1 cellular context compared by ENCODE assay signal in the genomic region with DNA sequence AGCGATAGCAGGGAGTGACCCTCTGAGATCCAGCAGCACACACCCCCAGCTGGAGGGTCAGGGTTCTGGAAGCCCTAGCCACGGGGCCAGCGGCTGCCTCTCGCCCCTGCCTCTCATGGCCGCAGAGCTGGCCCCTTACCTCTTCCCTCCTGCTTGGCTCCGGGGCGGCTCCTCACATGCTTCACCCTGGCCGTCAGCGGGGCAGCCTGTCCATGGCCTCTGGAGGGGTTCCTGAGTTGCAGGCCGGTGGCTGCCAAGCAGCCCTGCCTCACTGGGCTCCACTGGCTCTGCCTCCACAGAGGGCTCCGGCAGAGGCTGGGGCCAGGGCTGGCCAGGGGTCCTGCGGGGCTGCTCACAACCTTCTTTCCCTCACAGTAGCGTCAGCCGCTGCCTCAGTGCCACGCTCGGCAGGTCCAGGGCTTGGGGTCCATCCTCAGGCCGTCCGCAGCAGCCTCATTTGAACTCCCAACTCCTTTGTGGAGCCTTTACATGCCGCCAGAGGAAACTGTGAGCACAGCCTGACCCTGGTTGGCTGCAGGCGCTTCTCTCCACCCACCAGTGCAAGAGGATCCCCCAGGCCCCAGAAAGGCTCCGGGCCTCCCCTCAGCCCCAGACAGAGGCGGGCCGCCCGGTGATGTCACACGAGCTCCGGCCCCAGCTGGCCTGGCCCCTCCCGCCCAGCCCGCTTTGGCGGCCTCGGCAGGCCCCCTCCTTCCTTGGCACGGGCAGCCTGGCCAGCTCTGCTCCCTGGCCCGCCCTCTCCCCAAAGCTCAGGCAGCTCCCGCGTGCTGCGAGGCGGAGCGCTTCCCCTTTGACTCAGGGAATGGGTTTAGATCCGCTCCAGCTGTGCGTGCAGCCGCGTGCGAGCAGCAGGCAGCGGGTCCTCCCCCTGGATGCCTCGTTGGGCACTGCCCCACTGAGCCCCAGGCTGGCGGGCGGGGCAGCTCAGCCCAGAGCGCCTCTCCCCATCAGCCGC.
TF ChIP-seq lines count a peak whose summit lies in the region.

TSS of gene ANGPTL2 (minus strand) at position 460 of the 976 bp plus-strand sequence. CDS start 13,904 bp downstream, outside the sequence.

TF ChIP-seq in K562, 482 proteins besides CTCF, POLR2A, EP300 and RAD21 (continued from another document):
- no peak for TF ChIP-seq MAFG (tag; conservative IDR thresholded peaks at IDR 0.05)
- TF ChIP-seq TCF7 (IDR thresholded peaks at IDR 0.05; ENCODE audit: borderline replicate concordance): no peak
- TF ChIP-seq, protein P1, sequence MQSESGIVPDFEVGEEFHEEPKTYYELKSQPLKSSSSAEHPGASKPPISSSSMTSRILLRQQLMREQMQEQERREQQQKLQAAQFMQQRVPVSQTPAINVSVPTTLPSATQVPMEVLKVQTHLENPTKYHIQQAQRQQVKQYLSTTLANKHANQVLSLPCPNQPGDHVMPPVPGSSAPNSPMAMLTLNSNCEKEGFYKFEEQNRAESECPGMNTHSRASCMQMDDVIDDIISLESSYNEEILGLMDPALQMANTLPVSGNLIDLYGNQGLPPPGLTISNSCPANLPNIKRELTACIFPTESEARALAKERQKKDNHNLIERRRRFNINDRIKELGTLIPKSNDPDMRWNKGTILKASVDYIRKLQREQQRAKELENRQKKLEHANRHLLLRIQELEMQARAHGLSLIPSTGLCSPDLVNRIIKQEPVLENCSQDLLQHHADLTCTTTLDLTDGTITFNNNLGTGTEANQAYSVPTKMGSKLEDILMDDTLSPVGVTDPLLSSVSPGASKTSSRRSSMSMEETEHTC (IDR thresholded peaks at IDR 0.05): no peak
- TF ChIP-seq RBM39 (optimal IDR thresholded peaks at IDR 0.05; ENCODE audit: low read depth, low read length): no peak
- no peak for TF ChIP-seq LEF1 (IDR thresholded peaks at IDR 0.05)
- TF ChIP-seq MEF2A (IDR thresholded peaks at IDR 0.05; ENCODE audit: control insufficient read depth, low read depth, low read length): no peak
- TF ChIP-seq ZNF431 (CRISPR knock-in tag; IDR thresholded peaks at IDR 0.05): no peak
- TF ChIP-seq, protein P2, sequence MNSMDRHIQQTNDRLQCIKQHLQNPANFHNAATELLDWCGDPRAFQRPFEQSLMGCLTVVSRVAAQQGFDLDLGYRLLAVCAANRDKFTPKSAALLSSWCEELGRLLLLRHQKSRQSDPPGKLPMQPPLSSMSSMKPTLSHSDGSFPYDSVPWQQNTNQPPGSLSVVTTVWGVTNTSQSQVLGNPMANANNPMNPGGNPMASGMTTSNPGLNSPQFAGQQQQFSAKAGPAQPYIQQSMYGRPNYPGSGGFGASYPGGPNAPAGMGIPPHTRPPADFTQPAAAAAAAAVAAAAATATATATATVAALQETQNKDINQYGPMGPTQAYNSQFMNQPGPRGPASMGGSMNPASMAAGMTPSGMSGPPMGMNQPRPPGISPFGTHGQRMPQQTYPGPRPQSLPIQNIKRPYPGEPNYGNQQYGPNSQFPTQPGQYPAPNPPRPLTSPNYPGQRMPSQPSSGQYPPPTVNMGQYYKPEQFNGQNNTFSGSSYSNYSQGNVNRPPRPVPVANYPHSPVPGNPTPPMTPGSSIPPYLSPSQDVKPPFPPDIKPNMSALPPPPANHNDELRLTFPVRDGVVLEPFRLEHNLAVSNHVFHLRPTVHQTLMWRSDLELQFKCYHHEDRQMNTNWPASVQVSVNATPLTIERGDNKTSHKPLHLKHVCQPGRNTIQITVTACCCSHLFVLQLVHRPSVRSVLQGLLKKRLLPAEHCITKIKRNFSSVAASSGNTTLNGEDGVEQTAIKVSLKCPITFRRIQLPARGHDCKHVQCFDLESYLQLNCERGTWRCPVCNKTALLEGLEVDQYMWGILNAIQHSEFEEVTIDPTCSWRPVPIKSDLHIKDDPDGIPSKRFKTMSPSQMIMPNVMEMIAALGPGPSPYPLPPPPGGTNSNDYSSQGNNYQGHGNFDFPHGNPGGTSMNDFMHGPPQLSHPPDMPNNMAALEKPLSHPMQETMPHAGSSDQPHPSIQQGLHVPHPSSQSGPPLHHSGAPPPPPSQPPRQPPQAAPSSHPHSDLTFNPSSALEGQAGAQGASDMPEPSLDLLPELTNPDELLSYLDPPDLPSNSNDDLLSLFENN (IDR thresholded peaks at IDR 0.05; ENCODE audit: low read depth in 2 of 2, low read length in 2 of 2): no peak
- TF ChIP-seq PRPF4 (IDR thresholded peaks at IDR 0.05; ENCODE audit: insufficient read depth, low read depth, low read length, poor library complexity, severe bottlenecking): no peak
- TF ChIP-seq RHOXF2B (CRISPR knock-in tag; conservative IDR thresholded peaks at IDR 0.05): no peak
- TF ChIP-seq MEIS2 (IDR thresholded peaks at IDR 0.05; ENCODE audit: partially characterized antibody): no peak
- no peak for TF ChIP-seq ZNF184 (CRISPR knock-in tag; IDR thresholded peaks at IDR 0.05)
- TF ChIP-seq SAFB (IDR thresholded peaks at IDR 0.05; ENCODE audit: borderline replicate concordance, low read depth, low read length): no peak
- no peak for TF ChIP-seq BRCA1 (IDR thresholded peaks at IDR 0.05)
- no peak for TF ChIP-seq BRCA1 (CRISPR knock-in tag; IDR thresholded peaks at IDR 0.05)
- no peak for TF ChIP-seq SIN3A (IDR thresholded peaks at IDR 0.05; ENCODE audit: borderline replicate concordance in 2 of 2, control insufficient read depth in 1 of 2, low read depth in 2 of 2, low read length in 2 of 2)
- TF ChIP-seq, protein P3, sequence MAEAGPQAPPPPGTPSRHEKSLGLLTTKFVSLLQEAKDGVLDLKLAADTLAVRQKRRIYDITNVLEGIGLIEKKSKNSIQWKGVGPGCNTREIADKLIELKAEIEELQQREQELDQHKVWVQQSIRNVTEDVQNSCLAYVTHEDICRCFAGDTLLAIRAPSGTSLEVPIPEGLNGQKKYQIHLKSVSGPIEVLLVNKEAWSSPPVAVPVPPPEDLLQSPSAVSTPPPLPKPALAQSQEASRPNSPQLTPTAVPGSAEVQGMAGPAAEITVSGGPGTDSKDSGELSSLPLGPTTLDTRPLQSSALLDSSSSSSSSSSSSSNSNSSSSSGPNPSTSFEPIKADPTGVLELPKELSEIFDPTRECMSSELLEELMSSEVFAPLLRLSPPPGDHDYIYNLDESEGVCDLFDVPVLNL (CRISPR knock-in tag; IDR thresholded peaks at IDR 0.05; ENCODE audit: low read depth): no peak
- TF ChIP-seq ZNF551 (CRISPR knock-in tag; IDR thresholded peaks at IDR 0.05): no peak
- TF ChIP-seq NFE2L1 (tag; IDR thresholded peaks at IDR 0.05; ENCODE audit: borderline replicate concordance, low read depth): no peak
- no peak for TF ChIP-seq SMARCC2 (IDR thresholded peaks at IDR 0.05; ENCODE audit: low read depth)
